In the genomic region with DNA sequence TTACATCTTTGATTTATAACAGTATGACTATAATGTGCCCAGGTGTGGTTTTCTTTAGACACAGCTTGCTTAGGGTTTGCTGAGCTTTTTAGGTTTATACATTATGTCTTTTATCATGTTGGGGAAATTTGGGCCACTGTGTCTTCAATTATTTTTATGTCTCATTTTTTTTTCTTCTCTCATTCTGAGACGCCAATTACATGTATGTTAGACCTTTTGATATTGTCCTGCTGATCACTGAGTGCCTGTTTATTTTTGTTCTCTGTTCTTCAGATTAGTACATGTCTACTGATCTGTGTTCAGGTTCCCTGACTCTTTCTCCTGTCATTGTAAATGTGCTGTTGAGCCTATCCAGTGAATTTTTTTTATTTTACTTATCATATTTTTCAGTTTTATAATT, we compare ENCODE assay signal across 1 cellular context.
TF ChIP-seq lines count a peak whose summit lies in the region.

No MANE protein-coding gene starts in this region.

TF ChIP-seq in HEK293, 187 proteins besides CTCF, POLR2A, EP300 and RAD21 (continued from another document):
- no peak for TF ChIP-seq ZNF140 (tag by site-specific recombination; IDR thresholded peaks at IDR 0.05)
- no peak for TF ChIP-seq ZNF560 (tag by site-specific recombination; IDR thresholded peaks at IDR 0.05; ENCODE audit: borderline replicate concordance)
- TF ChIP-seq, protein P1, sequence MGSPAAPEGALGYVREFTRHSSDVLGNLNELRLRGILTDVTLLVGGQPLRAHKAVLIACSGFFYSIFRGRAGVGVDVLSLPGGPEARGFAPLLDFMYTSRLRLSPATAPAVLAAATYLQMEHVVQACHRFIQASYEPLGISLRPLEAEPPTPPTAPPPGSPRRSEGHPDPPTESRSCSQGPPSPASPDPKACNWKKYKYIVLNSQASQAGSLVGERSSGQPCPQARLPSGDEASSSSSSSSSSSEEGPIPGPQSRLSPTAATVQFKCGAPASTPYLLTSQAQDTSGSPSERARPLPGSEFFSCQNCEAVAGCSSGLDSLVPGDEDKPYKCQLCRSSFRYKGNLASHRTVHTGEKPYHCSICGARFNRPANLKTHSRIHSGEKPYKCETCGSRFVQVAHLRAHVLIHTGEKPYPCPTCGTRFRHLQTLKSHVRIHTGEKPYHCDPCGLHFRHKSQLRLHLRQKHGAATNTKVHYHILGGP (tag by site-specific recombination; IDR thresholded peaks at IDR 0.05), result no peak
- TF ChIP-seq ZNF585B (tag by site-specific recombination; IDR thresholded peaks at IDR 0.05), result no peak
- TF ChIP-seq ZNF707 (tag by site-specific recombination; IDR thresholded peaks at IDR 0.05), result no peak
- peak; percentile 95 for TF ChIP-seq ZNF133 (tag by site-specific recombination; IDR thresholded peaks at IDR 0.05)
TF ChIP-seq in HEK293: peak in this region for 2.
